Comparison of ENCODE assay signal across 18 cellular contexts in the genomic region with DNA sequence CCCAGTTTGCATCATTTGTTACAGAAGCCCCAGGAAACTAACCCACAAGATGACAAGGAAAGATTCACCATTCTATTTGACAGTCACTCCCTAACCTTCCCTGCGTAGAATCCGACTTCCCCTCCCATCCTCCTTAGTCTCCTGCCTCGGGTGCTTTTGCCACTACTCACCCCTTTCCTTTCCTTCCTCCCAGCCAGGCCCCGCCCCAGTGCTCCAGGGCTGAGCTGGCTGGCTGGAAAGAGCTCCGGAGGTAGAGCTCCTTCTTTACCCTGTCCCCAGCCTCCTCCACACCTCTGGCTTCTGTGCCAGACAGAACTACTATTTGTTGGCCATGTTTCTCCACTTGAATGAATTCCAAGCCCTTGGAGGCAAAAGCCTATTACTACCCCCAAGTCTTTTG.
A peak's percentile ranks its signal among the peaks of the same experiment; 100 is the strongest.
DNase-seq lines count a peak whose midpoint lies in the region; ATAC-seq and TF ChIP-seq lines count a peak whose summit lies in the region.
"Had no signal": no experiment of that assay in that cellular context is flagged by ENCODE, and none has a peak within 500 bp of the region (broad histone marks: within the 10 kb centered on the region; RNA-seq: fewer than 3 reads in every experiment).

No MANE protein-coding gene starts in this region.

- POLR2A ChIA-PET in OCI-LY7 (lab: Charles Lee) = interaction anchor here (0.6 kb wide), 1 partner anchor 360 kb away, joined by 6 read pairs; no protein-coding TSS in a partner anchor

- no peaks in the 10 kb centered on the region for H4K20me1 ChIP-seq in OCI-LY7 (ENCODE audit: insufficient read depth, low read length)

- no peaks in the 10 kb centered on the region for H3K4me1 ChIP-seq in lower lobe of right lung
- no peaks in the 10 kb centered on the region for H3K4me1 ChIP-seq in psoas muscle
- no peaks in the 10 kb centered on the region for H3K4me1 ChIP-seq in OCI-LY7 (ENCODE audit: insufficient read depth, low read length, poor library complexity, severe bottlenecking)

- no peaks in the 10 kb centered on the region for H3K79me2 ChIP-seq in OCI-LY7 (ENCODE audit: insufficient read depth, low read depth, low read length)

- no peaks in the 10 kb centered on the region for H3K9me3 ChIP-seq in lower lobe of right lung
- H3K9me3 ChIP-seq in psoas muscle = no peaks in the 10 kb centered on the region
- no peaks in the 10 kb centered on the region for H3K9me3 ChIP-seq in OCI-LY7 (ENCODE audit: low read length)
- H3K9me3 ChIP-seq: right atrium auricular region had no signal

- TF ChIP-seq CTCF in HFFc6 (IDR thresholded peaks at IDR 0.05) (no peak), lower lobe of right lung (IDR thresholded peaks at IDR 0.05) (no peak), psoas muscle (IDR thresholded peaks at IDR 0.05) (no peak), OCI-LY7 (conservative IDR thresholded peaks at IDR 0.05; ENCODE audit: low read length) (no peak)

- H2AFZ ChIP-seq in OCI-LY7 (ENCODE audit: low read length) = no peak overlapping the region

- peak overlapping the region; percentile 78 for H3K27ac Mint-ChIP-seq in HFFc6
- H3K27ac Mint-ChIP-seq: activated CD4-positive, alpha-beta T cell treated with anti-CD3 and anti-CD28 coated beads, Interleukin-2, amount 10 ng/mL, durations not matched to agents 7 days and 5 days; activated naive CD4-positive, alpha-beta T cell treated with anti-CD3 and anti-CD28 coated beads for 36 hours; CD8-positive, alpha-beta memory T cell had no signal

- DNase-seq in AG20443 (ENCODE audit: low spot score) (peak; percentile 30), HFFc6 (peak; percentile 30), astrocyte of the hippocampus (ENCODE audit: low read depth, low spot score) (peak; percentile 5), lower lobe of right lung (no peak), psoas muscle (no peak), germinal center (ENCODE audit: low spot score) (no peak), NCI-H1417 treated with DMSO at 0.1 percent for 48 hours (lab: John Stamatoyannopoulos, UW) (no peak), OCI-LY7 (ENCODE audit: low spot score) (no peak)
- DNase-seq: activated CD4-positive, alpha-beta T cell treated with anti-CD3 and anti-CD28 coated beads, Interleukin-2, amount 10 ng/mL, durations not matched to agents 7 days and 5 days; activated naive CD4-positive, alpha-beta T cell treated with anti-CD3 and anti-CD28 coated beads for 36 hours; activated T-cell treated with anti-CD3 and anti-CD28 coated beads for 4 hours; CD8-positive, alpha-beta memory T cell; cortex of kidney had no signal

- no peaks in the 10 kb centered on the region for H3K36me3 ChIP-seq in lower lobe of right lung
- no peaks in the 10 kb centered on the region for H3K36me3 ChIP-seq in psoas muscle (ENCODE audit: insufficient read depth in 1 of 2, low read depth in 1 of 2)
- no peaks in the 10 kb centered on the region for H3K36me3 ChIP-seq in OCI-LY7 (ENCODE audit: insufficient read depth, low read length)
- H3K36me3 ChIP-seq: right atrium auricular region had no signal

- CTCF ChIA-PET in OCI-LY7 (lab: Charles Lee; ENCODE audit: unreplicated experiment) = no interaction called here

- H3K9me3 Mint-ChIP-seq in HFFc6 = no peaks in the 10 kb centered on the region
- H3K9me3 Mint-ChIP-seq: activated CD4-positive, alpha-beta T cell treated with anti-CD3 and anti-CD28 coated beads, Interleukin-2, amount 10 ng/mL, durations not matched to agents 7 days and 5 days; activated naive CD4-positive, alpha-beta T cell treated with anti-CD3 and anti-CD28 coated beads for 36 hours; neural crest cell had no signal

- H3K27ac ChIP-seq in lower lobe of right lung (no peak overlapping the region), psoas muscle (no peak overlapping the region), OCI-LY7 (ENCODE audit: low read depth, low read length, poor library complexity, severe bottlenecking) (no peak overlapping the region)
- H3K27ac ChIP-seq: HL-60, KMS-11, right atrium auricular region, SK-N-MC had no signal

- H3K27me3 ChIP-seq in lower lobe of right lung (ENCODE audit: low read depth) (no peaks in the 10 kb centered on the region), psoas muscle (ENCODE audit: insufficient read depth in 3 of 3, low read length in 2 of 3) (peaks cover 0 to 9% (median 0%) of the 10 kb centered on the region in 3 donors)
- H3K27me3 ChIP-seq: right atrium auricular region had no signal

- intact Hi-C loops in lower lobe of right lung (cut with DNase I) = no loop called here
- intact Hi-C loops in psoas muscle (cut with DNase I) = loop anchor here in 1 of 2 donors (2.0 to 10.0 kb wide), 3 partner anchors 231 to 525 kb away; no protein-coding TSS in a partner anchor
- intact Hi-C loops in OCI-LY7 (cut with micrococcal nuclease; ENCODE audit: unreplicated experiment) = loop anchor here (1.0 to 10.0 kb wide), 6 partner anchors 231 to 1009 kb away; no protein-coding TSS in a partner anchor

- H3K4me1 Mint-ChIP-seq in HFFc6 (ENCODE audit: low read depth) = peaks cover 45% of the 10 kb centered on the region
- H3K4me1 Mint-ChIP-seq: activated CD4-positive, alpha-beta T cell treated with anti-CD3 and anti-CD28 coated beads, Interleukin-2, amount 10 ng/mL, durations not matched to agents 7 days and 5 days; neural crest cell had no signal

- BruUV-seq in OCI-LY7 (replicated peaks; lab: Mats Ljungman, UMichigan) = no TSS peak

- 64 to 72% (median 69%) methylated on average over 5 of the region's 5 CpGs for WGBS in psoas muscle, 3 donors

- H3K36me3 Mint-ChIP-seq in HFFc6 (ENCODE audit: low read depth) = no peaks in the 10 kb centered on the region
- H3K36me3 Mint-ChIP-seq: CD8-positive, alpha-beta memory T cell had no signal

- H3K9me2 ChIP-seq in OCI-LY7 (ENCODE audit: insufficient read depth, low read length) = no peaks in the 10 kb centered on the region

- H3K27me3 Mint-ChIP-seq in HFFc6 (ENCODE audit: insufficient read depth) = peaks cover 20% of the 10 kb centered on the region

- H3K4me3 ChIP-seq in lower lobe of right lung (no peak overlapping the region), psoas muscle (no peak overlapping the region), OCI-LY7 (ENCODE audit: low read depth, low read length, poor library complexity, severe bottlenecking) (no peak overlapping the region)
- H3K4me3 ChIP-seq: right atrium auricular region had no signal

- ATAC-seq in lower lobe of right lung = peak; percentile 69 to 72
- no peak for ATAC-seq in psoas muscle

- H3K4me2 ChIP-seq in OCI-LY7 (ENCODE audit: low read length) = no peak overlapping the region
- H3K4me2 ChIP-seq: KMS-11 had no signal

- H3K4me3 Mint-ChIP-seq in HFFc6 = peak overlapping the region; percentile 73
- H3K4me3 Mint-ChIP-seq: activated CD4-positive, alpha-beta T cell treated with anti-CD3 and anti-CD28 coated beads, Interleukin-2, amount 10 ng/mL, durations not matched to agents 7 days and 5 days; activated naive CD4-positive, alpha-beta T cell treated with anti-CD3 and anti-CD28 coated beads for 36 hours; CD8-positive, alpha-beta memory T cell; neural crest cell had no signal

Comparison
In these comparisons a context has a peak if more than half of its experiments do, and no peak if none do; other contexts are left out.
1. DNase-seq: peak in AG20443 (single experiment), HFFc6 (single experiment) and astrocyte of the hippocampus (single experiment); none in lower lobe of right lung (single experiment), psoas muscle (0 of 2), germinal center (single experiment), NCI-H1417 treated with DMSO at 0.1 percent for 48 hours (single experiment) and OCI-LY7 (single experiment).
2. ATAC-seq: peak in lower lobe of right lung (2 of 2); none in psoas muscle (0 of 4).